8 cellular contexts compared by ENCODE assay signal in genomic region chr4:17511041-17511949, GRCh38. TPM values are rescaled to one million over a fixed set of nuclear protein-coding genes. Genes with fewer than 3 reads are reported as not detected.
DNase-seq lines count a peak whose midpoint lies in the region; ATAC-seq and TF ChIP-seq lines count a peak whose summit lies in the region.

No MANE protein-coding gene starts in this region.

- no peaks in the 10 kb centered on the region for H3K79me2 ChIP-seq in parathyroid adenoma

- H3K4me3 ChIP-seq in NT2/D1 (ENCODE audit: insufficient read length, low read depth) (peak overlapping the region; percentile 84), cardiac muscle cell (peak overlapping the region; percentile 43), parathyroid adenoma (ENCODE audit: low read depth, low read length) (peak overlapping the region; percentile 71)

- H3K27ac Mint-ChIP-seq in activated naive CD4-positive, alpha-beta T cell treated with anti-CD3 and anti-CD28 coated beads, Interleukin-2, amount 50 U/mL, for 72 hours: peak overlapping the region; percentile 87 to 97

- TF ChIP-seq CTCF in cardiac muscle cell (IDR thresholded peaks at IDR 0.05; ENCODE audit: low read depth, low read length) (no peak), parathyroid adenoma (IDR thresholded peaks at IDR 0.05) (no peak)

- DNase-seq in activated effector memory CD4-positive, alpha-beta T cell treated with anti-CD3 and anti-CD28 coated beads, Interleukin-2, amount 50 U/mL, for 16 hours: peak; percentile 81
- DNase-seq in activated effector memory CD4-positive, alpha-beta T cell treated with Interleukin-2 at 50 U/mL for 16 hours: no peak
- no peak for DNase-seq in NT2/D1 (ENCODE audit: low read depth, low spot score)
- peak; percentile 59 to 66 for DNase-seq in activated naive CD4-positive, alpha-beta T cell treated with anti-CD3 and anti-CD28 coated beads, Interleukin-2, amount 50 U/mL, for 72 hours (ENCODE audit: low spot score in 2 of 2)
- peak; percentile 62 to 71 for DNase-seq in cardiac muscle cell (ENCODE audit: low read depth in 1 of 2, low spot score in 1 of 2)
- DNase-seq in ureter (ENCODE audit: low spot score): peak; percentile 72

- ATAC-seq in HG02943 (IDR thresholded peaks at IDR 0.05; ENCODE audit: low read depth, unreplicated experiment): peak; percentile 53
- ATAC-seq in activated naive CD4-positive, alpha-beta T cell treated with anti-CD3 and anti-CD28 coated beads, Interleukin-2, amount 50 U/mL, for 72 hours: peak; percentile 71 to 77

- H3K9ac ChIP-seq in NT2/D1 (ENCODE audit: insufficient read length, low read depth) (peak overlapping the region; percentile 89), parathyroid adenoma (peak overlapping the region; percentile 6)

- H3K9me3 ChIP-seq in NT2/D1 (ENCODE audit: insufficient read depth, low read length) (no peaks in the 10 kb centered on the region), cardiac muscle cell (ENCODE audit: low read depth) (no peaks in the 10 kb centered on the region), parathyroid adenoma (ENCODE audit: control insufficient read depth, low read length) (no peaks in the 10 kb centered on the region)

- peak overlapping the region; percentile 90 for H2AFZ ChIP-seq in parathyroid adenoma

- H3K27me3 ChIP-seq in NT2/D1 (ENCODE audit: insufficient read depth, insufficient read length): peaks cover 8% of the 10 kb centered on the region
- H3K27me3 ChIP-seq in cardiac muscle cell: no peaks in the 10 kb centered on the region
- H3K27me3 ChIP-seq in parathyroid adenoma (ENCODE audit: control insufficient read depth, insufficient read depth, low read length): no peaks in the 10 kb centered on the region

- peak overlapping the region; percentile 74 for H3K27ac ChIP-seq in cardiac muscle cell
- H3K27ac ChIP-seq in parathyroid adenoma: peak overlapping the region; percentile 70

- peaks cover 42% of the 10 kb centered on the region for H3K36me3 ChIP-seq in NT2/D1 (ENCODE audit: insufficient read depth, insufficient read length, low read length)
- H3K36me3 ChIP-seq in cardiac muscle cell: peaks cover 10% of the 10 kb centered on the region
- no peaks in the 10 kb centered on the region for H3K36me3 ChIP-seq in parathyroid adenoma (ENCODE audit: control insufficient read depth, insufficient read depth, low read length)

- H3K4me1 ChIP-seq in NT2/D1 (ENCODE audit: insufficient read depth, insufficient read length) (peaks cover 3% of the 10 kb centered on the region), cardiac muscle cell (ENCODE audit: low read depth) (peaks cover 8% of the 10 kb centered on the region), parathyroid adenoma (peaks cover 3% of the 10 kb centered on the region)

- peak overlapping the region; percentile 83 for H3K4me2 ChIP-seq in parathyroid adenoma (ENCODE audit: low read length)

- no peaks in the 10 kb centered on the region for H3K9me3 Mint-ChIP-seq in activated naive CD4-positive, alpha-beta T cell treated with anti-CD3 and anti-CD28 coated beads, Interleukin-2, amount 50 U/mL, for 72 hours

- peaks cover 6% of the 10 kb centered on the region in 2 donors for H3K36me3 Mint-ChIP-seq in activated naive CD4-positive, alpha-beta T cell treated with anti-CD3 and anti-CD28 coated beads, Interleukin-2, amount 50 U/mL, for 72 hours

RNA-seq across cellular contexts. Expression of gene QDPR, which starts 0.6 kb away (rescaled TPM):
- 10 to 100 TPM; 14.8 to 32.2 TPM for total RNA-seq in activated naive CD4-positive, alpha-beta T cell treated with anti-CD3 and anti-CD28 coated beads, Interleukin-2, amount 50 U/mL, for 72 hours
- 80.7 and 89.1 TPM in 2 replicates for total RNA-seq in cardiac muscle cell
- 63.8 and 115 TPM in 2 replicates for polyA plus RNA-seq in cardiac muscle cell
- total RNA-seq in ureter: 36.1 TPM

RNA-seq across cellular contexts. Expression of gene CLRN2, which starts 3.7 kb away (rescaled TPM):
- total RNA-seq in activated naive CD4-positive, alpha-beta T cell treated with anti-CD3 and anti-CD28 coated beads, Interleukin-2, amount 50 U/mL, for 72 hours: not detected
- total RNA-seq in cardiac muscle cell: not detected in 2 replicates
- polyA plus RNA-seq in cardiac muscle cell: not detected in 2 replicates
- not detected for total RNA-seq in ureter

Comparison
In these comparisons a context has a peak if more than half of its experiments do, and no peak if none do; other contexts are left out.
1. DNase-seq: peak in activated effector memory CD4-positive, alpha-beta T cell treated with anti-CD3 and anti-CD28 coated beads, Interleukin-2, amount 50 U/mL, for 16 hours (single experiment), activated naive CD4-positive, alpha-beta T cell treated with anti-CD3 and anti-CD28 coated beads, Interleukin-2, amount 50 U/mL, for 72 hours (2 of 2), cardiac muscle cell (2 of 2) and ureter (single experiment); none in activated effector memory CD4-positive, alpha-beta T cell treated with Interleukin-2 at 50 U/mL for 16 hours (single experiment) and NT2/D1 (single experiment).
2. Peak in every context shown above with its lines, with median percentiles within 50 percentile points of each other: H3K4me3 ChIP-seq.